In the genomic region with DNA sequence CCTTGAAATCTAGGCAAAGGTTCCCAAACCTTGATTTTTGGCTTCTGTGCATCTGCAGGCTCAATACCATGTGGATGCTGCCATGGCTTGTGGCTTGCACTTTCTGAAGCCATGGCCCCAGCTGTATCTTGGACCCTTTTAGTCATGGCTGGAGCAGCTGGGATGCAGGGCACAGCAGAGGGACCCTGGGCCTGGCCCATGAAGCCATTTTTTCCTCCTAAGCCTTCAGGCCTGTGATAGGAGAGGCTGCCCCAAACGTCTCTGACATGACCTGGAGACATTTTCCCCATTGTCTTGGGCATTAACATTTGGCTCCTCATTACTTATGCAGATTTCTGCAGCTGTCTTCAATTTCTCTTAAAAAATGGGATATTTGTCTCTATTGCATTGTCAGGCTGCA, we compare ENCODE assay signal across 3 cellular contexts.
TF ChIP-seq lines count a peak whose summit lies in the region.

No MANE protein-coding gene starts in this region.

TF ChIP-seq in A549, 52 proteins besides CTCF, POLR2A, EP300 and RAD21 (continued from another document):
- TF ChIP-seq, protein P1, sequence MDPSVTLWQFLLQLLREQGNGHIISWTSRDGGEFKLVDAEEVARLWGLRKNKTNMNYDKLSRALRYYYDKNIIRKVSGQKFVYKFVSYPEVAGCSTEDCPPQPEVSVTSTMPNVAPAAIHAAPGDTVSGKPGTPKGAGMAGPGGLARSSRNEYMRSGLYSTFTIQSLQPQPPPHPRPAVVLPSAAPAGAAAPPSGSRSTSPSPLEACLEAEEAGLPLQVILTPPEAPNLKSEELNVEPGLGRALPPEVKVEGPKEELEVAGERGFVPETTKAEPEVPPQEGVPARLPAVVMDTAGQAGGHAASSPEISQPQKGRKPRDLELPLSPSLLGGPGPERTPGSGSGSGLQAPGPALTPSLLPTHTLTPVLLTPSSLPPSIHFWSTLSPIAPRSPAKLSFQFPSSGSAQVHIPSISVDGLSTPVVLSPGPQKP (IDR thresholded peaks at IDR 0.05; ENCODE audit: low read depth, low read length), result no peak
- TF ChIP-seq SREBF2 (IDR thresholded peaks at IDR 0.05), result no peak
- TF ChIP-seq NPAS2 (CRISPR knock-in tag; IDR thresholded peaks at IDR 0.05; ENCODE audit: borderline replicate concordance), result no peak

TF ChIP-seq in HEK293, 187 proteins besides CTCF, POLR2A, EP300 and RAD21 (continued from another document):
- TF ChIP-seq, protein P2, sequence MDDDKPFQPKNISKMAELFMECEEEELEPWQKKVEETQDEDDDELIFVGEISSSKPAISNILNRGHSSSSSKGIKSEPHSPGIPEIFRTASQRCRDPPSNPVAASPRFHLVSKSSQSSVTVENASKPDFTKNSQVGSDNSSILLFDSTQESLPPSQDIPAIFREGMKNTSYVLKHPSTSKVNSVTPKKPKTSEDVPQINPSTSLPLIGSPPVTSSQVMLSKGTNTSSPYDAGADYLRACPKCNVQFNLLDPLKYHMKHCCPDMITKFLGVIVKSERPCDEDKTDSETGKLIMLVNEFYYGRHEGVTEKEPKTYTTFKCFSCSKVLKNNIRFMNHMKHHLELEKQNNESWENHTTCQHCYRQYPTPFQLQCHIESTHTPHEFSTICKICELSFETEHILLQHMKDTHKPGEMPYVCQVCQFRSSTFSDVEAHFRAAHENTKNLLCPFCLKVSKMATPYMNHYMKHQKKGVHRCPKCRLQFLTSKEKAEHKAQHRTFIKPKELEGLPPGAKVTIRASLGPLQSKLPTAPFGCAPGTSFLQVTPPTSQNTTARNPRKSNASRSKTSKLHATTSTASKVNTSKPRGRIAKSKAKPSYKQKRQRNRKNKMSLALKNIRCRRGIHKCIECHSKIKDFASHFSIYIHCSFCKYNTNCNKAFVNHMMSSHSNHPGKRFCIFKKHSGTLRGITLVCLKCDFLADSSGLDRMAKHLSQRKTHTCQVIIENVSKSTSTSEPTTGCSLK (tag by site-specific recombination; IDR thresholded peaks at IDR 0.05), result no peak
- no peak for TF ChIP-seq ZNF214 (tag by site-specific recombination; IDR thresholded peaks at IDR 0.05; ENCODE audit: borderline replicate concordance)
- TF ChIP-seq TRIM28 (IDR thresholded peaks at IDR 0.05; ENCODE audit: borderline replicate concordance, low read length), result 0 out of 2 replicates have a peak, but pooled peaks have one; percentile 33
- no peak for TF ChIP-seq ZNF239 (tag by site-specific recombination; IDR thresholded peaks at IDR 0.05)
- TF ChIP-seq ZNF585B (tag by site-specific recombination; IDR thresholded peaks at IDR 0.05), result peak; percentile 94
TF ChIP-seq in HEK293: peak in this region for 2.

TF ChIP-seq in K562, 482 proteins besides CTCF, POLR2A, EP300 and RAD21 (continued from another document):
- TF ChIP-seq, protein P3, sequence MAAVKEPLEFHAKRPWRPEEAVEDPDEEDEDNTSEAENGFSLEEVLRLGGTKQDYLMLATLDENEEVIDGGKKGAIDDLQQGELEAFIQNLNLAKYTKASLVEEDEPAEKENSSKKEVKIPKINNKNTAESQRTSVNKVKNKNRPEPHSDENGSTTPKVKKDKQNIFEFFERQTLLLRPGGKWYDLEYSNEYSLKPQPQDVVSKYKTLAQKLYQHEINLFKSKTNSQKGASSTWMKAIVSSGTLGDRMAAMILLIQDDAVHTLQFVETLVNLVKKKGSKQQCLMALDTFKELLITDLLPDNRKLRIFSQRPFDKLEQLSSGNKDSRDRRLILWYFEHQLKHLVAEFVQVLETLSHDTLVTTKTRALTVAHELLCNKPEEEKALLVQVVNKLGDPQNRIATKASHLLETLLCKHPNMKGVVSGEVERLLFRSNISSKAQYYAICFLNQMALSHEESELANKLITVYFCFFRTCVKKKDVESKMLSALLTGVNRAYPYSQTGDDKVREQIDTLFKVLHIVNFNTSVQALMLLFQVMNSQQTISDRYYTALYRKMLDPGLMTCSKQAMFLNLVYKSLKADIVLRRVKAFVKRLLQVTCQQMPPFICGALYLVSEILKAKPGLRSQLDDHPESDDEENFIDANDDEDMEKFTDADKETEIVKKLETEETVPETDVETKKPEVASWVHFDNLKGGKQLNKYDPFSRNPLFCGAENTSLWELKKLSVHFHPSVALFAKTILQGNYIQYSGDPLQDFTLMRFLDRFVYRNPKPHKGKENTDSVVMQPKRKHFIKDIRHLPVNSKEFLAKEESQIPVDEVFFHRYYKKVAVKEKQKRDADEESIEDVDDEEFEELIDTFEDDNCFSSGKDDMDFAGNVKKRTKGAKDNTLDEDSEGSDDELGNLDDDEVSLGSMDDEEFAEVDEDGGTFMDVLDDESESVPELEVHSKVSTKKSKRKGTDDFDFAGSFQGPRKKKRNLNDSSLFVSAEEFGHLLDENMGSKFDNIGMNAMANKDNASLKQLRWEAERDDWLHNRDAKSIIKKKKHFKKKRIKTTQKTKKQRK (IDR thresholded peaks at IDR 0.05; ENCODE audit: borderline replicate concordance, low read depth, low read length), result peak; percentile 46; the same call in 1 of the 2 replicates
- peak; percentile 50 for TF ChIP-seq ZFP36 (IDR thresholded peaks at IDR 0.05; ENCODE audit: low read depth, low read length, partially characterized antibody)
